In genomic region chr7:155169498-155170065, GRCh38 we compare ENCODE assay signal across 16 cellular contexts.
"Had no signal": no experiment of that assay in that cellular context is flagged by ENCODE, and none has a peak within 500 bp of the region (broad histone marks: within the 10 kb centered on the region; RNA-seq: fewer than 3 reads in every experiment).

No MANE protein-coding gene starts in this region.

- ATAC-seq: activated CD4-positive, CD25-positive, alpha-beta regulatory T cell treated with anti-CD3 and anti-CD28 coated beads, Interleukin-2, amount 50 U/mL, for 24 hours; activated naive CD4-positive, alpha-beta T cell treated with anti-CD3 and anti-CD28 coated beads, Interleukin-2, amount 50 U/mL, for 72 hours; activated T-cell treated with anti-CD3 and anti-CD28 coated beads, Interleukin-2, amount 50 U/mL, for 4 hours; gastrocnemius medialis; heart left ventricle; stimulated activated memory B cell treated with anti-CD40 and anti-IgM and Interleukin-4, amounts not matched to agents 10 μg/mL and 1 μg/mL and 100 μg/mL, for 72 hours had no signal

- H3K27ac ChIP-seq: cardiac muscle cell, dorsolateral prefrontal cortex, gastrocnemius medialis, heart left ventricle, parathyroid adenoma, tibial artery, vagina had no signal

- DNase-seq: activated CD4-positive, alpha-beta T cell treated with anti-CD3 and anti-CD28 coated beads, Interleukin-2, amount 50 U/mL, for 4 hours; activated gamma-delta T cell; activated T-cell treated with anti-CD3 and anti-CD28 coated beads, Interleukin-2, amount 50 U/mL, for 4 hours; dorsolateral prefrontal cortex; endodermal cell; gastrocnemius medialis; heart left ventricle; immature natural killer cell; stimulated activated CD4-positive, alpha-beta T cell treated with anti-CD3 and anti-CD28 coated beads, Interleukin-2, amount 100 ng/mL, for 48 hours; tibial artery had no signal

- H3K4me3 ChIP-seq: cardiac muscle cell, dorsolateral prefrontal cortex, gastrocnemius medialis, heart left ventricle, tibial artery, vagina had no signal

- H3K27me3 ChIP-seq: cardiac muscle cell, gastrocnemius medialis, vagina had no signal

- H3K36me3 ChIP-seq: cardiac muscle cell, gastrocnemius medialis, heart left ventricle, tibial artery, vagina had no signal

- H3K4me1 ChIP-seq: gastrocnemius medialis, heart left ventricle, tibial artery had no signal

- H3K9me3 ChIP-seq: gastrocnemius medialis, heart left ventricle, tibial artery, vagina had no signal
